Comparison of ENCODE assay signal across 18 cellular contexts in genomic region chr1:29669912-29670311, GRCh38.
DNase-seq lines count a peak whose midpoint lies in the region; ATAC-seq, FAIRE-seq and TF ChIP-seq lines count a peak whose summit lies in the region.
"Had no signal": no experiment of that assay in that cellular context is flagged by ENCODE, and none has a peak within 500 bp of the region (broad histone marks: within the 10 kb centered on the region; RNA-seq: fewer than 3 reads in every experiment).

No MANE protein-coding gene starts in this region.

- H3K27me3 Mint-ChIP-seq in endodermal cell (ENCODE audit: insufficient read depth) (peaks cover 4% of the 10 kb centered on the region), nephron (ENCODE audit: low read depth) (peaks cover 11% of the 10 kb centered on the region)

- no peak for FAIRE-seq in HepG2 (lab: Jason Lieb, UNC)
- FAIRE-seq: GM19239 had no signal

- H3K9me3 Mint-ChIP-seq in endodermal cell, result no peaks in the 10 kb centered on the region
- no peaks in the 10 kb centered on the region for H3K9me3 Mint-ChIP-seq in nephron
- H3K9me3 Mint-ChIP-seq: CD4-positive, alpha-beta T cell had no signal

- CTCF ChIA-PET in HepG2 (lab: Yijun Ruan, JAX; ENCODE audit: low intra/inter-chr PET ratio, low total read pairs), result no interaction called here

- H3K4me3 Mint-ChIP-seq in endodermal cell (no peak overlapping the region), nephron (no peak overlapping the region)
- H3K4me3 Mint-ChIP-seq: B cell; CD4-positive, alpha-beta T cell had no signal

- H2AFZ ChIP-seq in HepG2 (ENCODE audit: low read length), result no peak overlapping the region

- no TSS peak for BruUV-seq in HepG2 (replicated peaks; lab: Mats Ljungman, UMichigan)

- H3K4me1 ChIP-seq in HepG2 (ENCODE audit: insufficient read depth, low read length) (no peaks in the 10 kb centered on the region), right lobe of liver (no peaks in the 10 kb centered on the region), endodermal cell (ENCODE audit: control insufficient read depth, insufficient read depth, low read length) (no peaks in the 10 kb centered on the region)

- H3K36me3 ChIP-seq in HepG2 (replicated peaks in 1 of 2; ENCODE audit: control insufficient read depth in 1 of 2, insufficient read depth in 2 of 2, low read length in 2 of 2) (no peaks in the 10 kb centered on the region), right lobe of liver (no peaks in the 10 kb centered on the region), endodermal cell (ENCODE audit: control insufficient read depth, insufficient read depth, low read length) (no peaks in the 10 kb centered on the region)

- intact Hi-C loops in HepG2 (cut with micrococcal nuclease; ENCODE audit: unreplicated experiment), result no loop called here
- intact Hi-C loops in right lobe of liver (cut with DNase I), result no loop called here

- in situ Hi-C loops in HepG2 (cut with HindIII; ENCODE audit: extremely low pct_ligation_motif_present, low pct_unique_long_range_greater_than_20kb), result no loop called here

- DNase-seq in HepG2 (ENCODE audit: low spot score), result no peak
- DNase-seq in right lobe of liver, result no peak
- peak; percentile 19 for DNase-seq in endodermal cell
- no peak for DNase-seq in NCI-H2196 treated with DMSO at 0.1 percent for 48 hours (lab: John Stamatoyannopoulos, UW; ENCODE audit: unreplicated experiment)
- no peak for DNase-seq in NCI-H1694 treated with DMSO at 0.1 percent for 48 hours (lab: John Stamatoyannopoulos, UW)
- DNase-seq: CD4-positive, alpha-beta T cell; DND-41; GF-D8; NCI-H1092; NCI-H187; NCI-H510A treated with DMSO at 0.1 percent for 48 hours; Right ventricle myocardium superior had no signal

- no peaks in the 10 kb centered on the region for H4K20me1 ChIP-seq in HepG2 (ENCODE audit: insufficient read depth, low read length)

- H3K9ac ChIP-seq in HepG2 (ENCODE audit: insufficient read depth, low read depth, low read length) (no peak overlapping the region), endodermal cell (ENCODE audit: extremely low read depth, low read length, poor library complexity, severe bottlenecking) (no peak overlapping the region)
- H3K9ac ChIP-seq: KMS-11 had no signal

- no peak overlapping the region for H3K4me2 ChIP-seq in HepG2 (ENCODE audit: low read depth, low read length)
- H3K4me2 ChIP-seq: KMS-11 had no signal

- H3K4me1 Mint-ChIP-seq in endodermal cell, result no peaks in the 10 kb centered on the region
- H3K4me1 Mint-ChIP-seq in nephron, result peaks cover 65% of the 10 kb centered on the region
- H3K4me1 Mint-ChIP-seq: B cell had no signal

- H3K36me3 Mint-ChIP-seq in endodermal cell (ENCODE audit: low read depth) (no peaks in the 10 kb centered on the region), nephron (ENCODE audit: low read depth) (no peaks in the 10 kb centered on the region)

- TF ChIP-seq EP300 in HepG2 (IDR thresholded peaks at IDR 0.05; ENCODE audit: low read depth in 2 of 2, low read length in 2 of 2) (no peak), HepG2 (CRISPR knock-in tag; IDR thresholded peaks at IDR 0.05; ENCODE audit: borderline replicate concordance) (no peak)

- H3K27ac Mint-ChIP-seq in endodermal cell, result no peak overlapping the region
- H3K27ac Mint-ChIP-seq in nephron, result peak overlapping the region; percentile 23 to 45 (median 43)
- H3K27ac Mint-ChIP-seq: B cell; CD4-positive, alpha-beta T cell had no signal

- TF ChIP-seq POLR2A in HepG2 (IDR thresholded peaks at IDR 0.05; ENCODE audit: insufficient read depth in 1 of 2, low read depth in 2 of 2, low read length in 2 of 2) (no peak), right lobe of liver (IDR thresholded peaks at IDR 0.05) (no peak)

- H3K9me3 ChIP-seq in HepG2 (ENCODE audit: low read length), result no peaks in the 10 kb centered on the region
- no peaks in the 10 kb centered on the region for H3K9me3 ChIP-seq in right lobe of liver
- no peaks in the 10 kb centered on the region for H3K9me3 ChIP-seq in endodermal cell (ENCODE audit: control insufficient read depth, low read length)

- ATAC-seq in HepG2, result no peak
- ATAC-seq in right lobe of liver, result no peak
- no peak for ATAC-seq in HG03378 (IDR thresholded peaks at IDR 0.05; ENCODE audit: unreplicated experiment)
- ATAC-seq: Panc1 had no signal

- H3K79me2 ChIP-seq in HepG2 (ENCODE audit: insufficient read depth, low read length), result no peaks in the 10 kb centered on the region

- H3K4me3 ChIP-seq in HepG2 (replicated peaks in 1 of 3; ENCODE audit: insufficient read depth in 1 of 3, low read depth in 2 of 3, low read length in 3 of 3) (no peak overlapping the region), right lobe of liver (no peak overlapping the region), endodermal cell (ENCODE audit: low read length) (no peak overlapping the region)

- 0% methylated on average over 2 of the region's 3 CpGs for whole genome bisulfite sequencing in HepG2 (ENCODE audit: low lambda C conversion rate)
- 22% methylated on average over 1 of the region's 3 CpGs for WGBS in right lobe of liver (ENCODE audit: insufficient coverage, low coverage, low lambda C conversion rate, missing lambda C conversion rate)
- WGBS in endodermal cell (ENCODE audit: insufficient coverage in 1 of 2, insufficient read length in 1 of 2), 2 experiments, result 81% methylated on average over 3 of the region's 3 CpGs; no CpG with 5 or more reads in 1 of the 2 experiments

- TF ChIP-seq RAD21 in HepG2 (CRISPR knock-in tag; IDR thresholded peaks at IDR 0.05), result no peak

- no peaks in the 10 kb centered on the region; a peak in 1 of 5 replicates for H3K27me3 ChIP-seq in HepG2 (ENCODE audit: control insufficient read depth in 1 of 2, insufficient read depth in 2 of 2, low read length in 2 of 2)
- H3K27me3 ChIP-seq in right lobe of liver, result no peaks in the 10 kb centered on the region
- peaks cover 4% of the 10 kb centered on the region for H3K27me3 ChIP-seq in endodermal cell (ENCODE audit: control insufficient read depth, insufficient read depth, low read length, poor library complexity, severe bottlenecking)

- H3K27ac ChIP-seq in HepG2 (ENCODE audit: extremely low read length, insufficient read depth, low read length) (no peak overlapping the region), right lobe of liver (no peak overlapping the region), endodermal cell (ENCODE audit: low read depth, low read length) (no peak overlapping the region)
- H3K27ac ChIP-seq: KMS-11 had no signal

- POLR2A ChIA-PET in HepG2 (lab: Yijun Ruan, JAX), result no interaction called here

- TF ChIP-seq CTCF in HepG2 (CRISPR knock-in tag; IDR thresholded peaks at IDR 0.05) (no peak), right lobe of liver (IDR thresholded peaks at IDR 0.05) (no peak), endodermal cell (conservative IDR thresholded peaks at IDR 0.05) (peak; percentile 16), nephron (IDR thresholded peaks at IDR 0.05; ENCODE audit: unreplicated experiment in 3 of 3) (no peak)

TF ChIP-seq in HepG2, 621 proteins besides CTCF, POLR2A, EP300 and RAD21:
- TF ChIP-seq ZSCAN22 (CRISPR knock-in tag; IDR thresholded peaks at IDR 0.05) (no peak), CREB1 (IDR thresholded peaks at IDR 0.05) (peak; percentile 93), CREB1 (CRISPR knock-in tag; IDR thresholded peaks at IDR 0.05) (no peak), RBAK (CRISPR knock-in tag; IDR thresholded peaks at IDR 0.05) (peak; percentile 85), ZNF564 (CRISPR knock-in tag; IDR thresholded peaks at IDR 0.05) (no peak), ADNP (CRISPR knock-in tag; IDR thresholded peaks at IDR 0.05) (no peak), ATF7 (IDR thresholded peaks at IDR 0.05) (peak; percentile 92), ATF7 (CRISPR knock-in tag; IDR thresholded peaks at IDR 0.05) (no peak), HOXA3 (CRISPR knock-in tag; IDR thresholded peaks at IDR 0.05) (no peak)
